28 cellular contexts compared by ENCODE assay signal in the genomic region with DNA sequence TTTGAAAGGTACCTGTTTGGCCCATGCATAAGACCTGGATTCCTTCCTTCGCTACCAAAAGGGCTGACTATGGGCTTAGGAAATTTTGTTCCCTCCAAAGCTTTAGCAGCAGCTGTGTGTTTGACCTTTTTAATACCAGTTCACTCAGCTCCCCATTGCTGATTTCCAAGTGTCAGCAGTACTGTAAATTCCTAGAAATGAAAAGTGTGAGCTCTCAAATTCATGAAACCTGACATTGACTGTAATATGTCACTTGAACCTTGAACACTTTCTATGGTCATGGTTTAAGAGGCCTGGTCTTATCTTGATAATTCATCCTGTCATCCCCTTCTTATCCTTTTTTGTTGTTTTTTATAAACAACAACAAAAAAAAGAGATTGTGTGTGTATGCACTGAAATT.
"Had no signal": no experiment of that assay in that cellular context is flagged by ENCODE, and none has a peak within 500 bp of the region (broad histone marks: within the 10 kb centered on the region; RNA-seq: fewer than 3 reads in every experiment).

No MANE protein-coding gene starts in this region.

- H3K4me3 Mint-ChIP-seq: activated CD4-positive, alpha-beta memory T cell treated with anti-CD3 and anti-CD28 coated beads for 36 hours; activated T-helper 1 cell treated with anti-CD3 and anti-CD28 coated beads, Interleukin-12 subunit alpha, Interleukin-12 subunit beta, Interleukin-2, Interleukin-4 antibody, amounts not matched to agents 30 ng/mL and 10 ng/mL and 1 ng/mL, durations not matched to agents 14 hours and 24 hours and 36 hours; nephron progenitor cell; stimulated activated memory B cell treated with anti-CD40 and anti-IgM and Interleukin-4, amounts not matched to agents 10 μg/mL and 1 μg/mL and 100 μg/mL, for 72 hours had no signal

- H3K27ac Mint-ChIP-seq: activated CD4-positive, alpha-beta memory T cell treated with anti-CD3 and anti-CD28 coated beads for 36 hours; activated T-helper 1 cell treated with anti-CD3 and anti-CD28 coated beads, Interleukin-12 subunit alpha, Interleukin-12 subunit beta, Interleukin-2, Interleukin-4 antibody, amounts not matched to agents 30 ng/mL and 10 ng/mL and 1 ng/mL, durations not matched to agents 14 hours and 24 hours and 36 hours; stimulated activated memory B cell treated with anti-CD40 and anti-IgM and Interleukin-4, amounts not matched to agents 10 μg/mL and 1 μg/mL and 100 μg/mL, for 72 hours had no signal

- H3K9me3 Mint-ChIP-seq: activated CD4-positive, alpha-beta memory T cell treated with anti-CD3 and anti-CD28 coated beads for 36 hours; activated T-helper 1 cell treated with anti-CD3 and anti-CD28 coated beads, Interleukin-12 subunit alpha, Interleukin-12 subunit beta, Interleukin-2, Interleukin-4 antibody, amounts not matched to agents 30 ng/mL and 10 ng/mL and 1 ng/mL, durations not matched to agents 14 hours and 24 hours and 36 hours; nephron progenitor cell; stimulated activated memory B cell treated with anti-CD40 and anti-IgM and Interleukin-4, amounts not matched to agents 10 μg/mL and 1 μg/mL and 100 μg/mL, for 72 hours had no signal

- H3K36me3 ChIP-seq: ovary had no signal

- H3K4me1 ChIP-seq: colonic mucosa, psoas muscle, tibial artery, upper lobe of right lung had no signal

- DNase-seq: activated CD4-positive, alpha-beta memory T cell treated with anti-CD3 and anti-CD28 coated beads for 36 hours; activated CD4-positive, alpha-beta T cell treated with anti-CD3 and anti-CD28 coated beads for 48 hours; activated gamma-delta T cell; activated naive CD4-positive, alpha-beta T cell treated with anti-CD3 and anti-CD28 coated beads, Interleukin-2, amount 50 U/mL, for 16 hours; activated T-cell treated with anti-CD3 and anti-CD28 coated beads for 4 hours; anterior cingulate cortex; cerebellar nuclear complex; colonic mucosa; effector CD8-positive, alpha-beta T cell; esophagus squamous epithelium; kidney glomerular epithelial cell; lower lobe of right lung; mesenchymal stem cell; nephron progenitor cell; ovary; psoas muscle; sigmoid colon; small intestine; stimulated activated CD4-positive, alpha-beta T cell treated with anti-CD3 and anti-CD28 coated beads, Interleukin-4, amount 100 ng/mL, for 24 hours; T-helper 9 cell; tibial artery; upper lobe of right lung had no signal

- H3K27me3 Mint-ChIP-seq: activated CD4-positive, alpha-beta memory T cell treated with anti-CD3 and anti-CD28 coated beads for 36 hours; stimulated activated memory B cell treated with anti-CD40 and anti-IgM and Interleukin-4, amounts not matched to agents 10 μg/mL and 1 μg/mL and 100 μg/mL, for 72 hours had no signal

- H3K9me3 ChIP-seq: colonic mucosa, esophagus squamous epithelium, lower lobe of right lung, ovary, psoas muscle, sigmoid colon, suprapubic skin, tibial artery, upper lobe of right lung had no signal

- ATAC-seq: left lobe of liver; lower lobe of right lung; psoas muscle; stimulated activated memory B cell treated with anti-CD40 and anti-IgM and Interleukin-4, amounts not matched to agents 10 μg/mL and 1 μg/mL and 100 μg/mL, for 72 hours; upper lobe of right lung had no signal

- H3K4me3 ChIP-seq: colonic mucosa, esophagus squamous epithelium, lower lobe of right lung, ovary, psoas muscle, sigmoid colon, suprapubic skin, tibial artery, upper lobe of right lung had no signal

- H3K27ac ChIP-seq: colonic mucosa, epithelial cell of prostate, esophagus squamous epithelium, lower lobe of right lung, ovary, psoas muscle, sigmoid colon, suprapubic skin, tibial artery, upper lobe of right lung, VCaP had no signal
